In the genomic region with DNA sequence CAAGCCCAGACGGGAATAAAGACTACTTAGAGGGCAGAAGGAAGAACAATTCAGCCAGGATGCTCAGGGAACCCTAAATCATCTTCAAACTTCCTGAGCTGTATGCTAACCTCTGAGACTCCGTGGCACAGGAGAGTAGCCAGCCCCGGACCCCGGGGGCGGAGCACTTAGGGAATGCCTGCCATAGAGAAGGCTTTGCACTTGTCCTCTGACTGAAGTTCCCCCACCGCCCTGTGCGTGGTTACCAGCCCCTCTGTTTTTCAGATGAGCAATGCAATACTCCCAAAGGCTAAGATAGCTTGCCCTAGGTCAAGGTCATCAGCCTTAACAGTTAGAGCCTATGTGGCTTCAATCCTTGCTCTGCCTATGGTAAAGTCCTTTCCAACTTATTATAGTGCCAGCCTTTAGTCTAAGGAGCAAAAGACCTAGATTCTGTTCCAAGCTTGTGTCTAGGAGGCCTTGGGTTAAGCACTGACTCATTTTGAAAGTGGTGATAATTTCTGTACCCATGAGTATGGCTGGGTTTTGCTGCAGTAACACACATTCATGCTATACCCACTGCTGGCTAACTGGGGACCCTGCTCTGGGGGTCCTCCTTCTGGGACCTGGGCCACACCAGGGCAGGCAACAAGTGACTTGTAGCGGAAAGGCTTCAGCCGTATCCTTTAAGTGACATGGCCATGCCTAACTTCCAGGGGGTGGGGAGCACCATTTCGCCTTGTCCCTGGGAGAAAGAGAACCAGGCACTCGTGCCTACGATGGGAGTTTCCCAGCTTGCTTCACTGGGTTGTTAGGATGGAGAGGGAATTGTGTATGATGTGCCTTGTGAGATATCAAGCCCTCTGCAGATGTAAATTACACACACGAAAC, we compare ENCODE assay signal across 1 cellular context.
TF ChIP-seq lines count a peak whose summit lies in the region.

No MANE protein-coding gene starts in this region.

TF ChIP-seq in GM23338, 12 proteins besides CTCF, POLR2A, EP300 and RAD21:
- no peak for TF ChIP-seq EZH2phosphoT487 (IDR thresholded peaks at IDR 0.05; ENCODE audit: unreplicated experiment)
- TF ChIP-seq, protein P1, sequence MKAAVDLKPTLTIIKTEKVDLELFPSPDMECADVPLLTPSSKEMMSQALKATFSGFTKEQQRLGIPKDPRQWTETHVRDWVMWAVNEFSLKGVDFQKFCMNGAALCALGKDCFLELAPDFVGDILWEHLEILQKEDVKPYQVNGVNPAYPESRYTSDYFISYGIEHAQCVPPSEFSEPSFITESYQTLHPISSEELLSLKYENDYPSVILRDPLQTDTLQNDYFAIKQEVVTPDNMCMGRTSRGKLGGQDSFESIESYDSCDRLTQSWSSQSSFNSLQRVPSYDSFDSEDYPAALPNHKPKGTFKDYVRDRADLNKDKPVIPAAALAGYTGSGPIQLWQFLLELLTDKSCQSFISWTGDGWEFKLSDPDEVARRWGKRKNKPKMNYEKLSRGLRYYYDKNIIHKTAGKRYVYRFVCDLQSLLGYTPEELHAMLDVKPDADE (IDR thresholded peaks at IDR 0.05), result no peak
- no peak for TF ChIP-seq POLR2AphosphoS5 (IDR thresholded peaks at IDR 0.05; ENCODE audit: low read depth)
- no peak for TF ChIP-seq ZNF331 (CRISPR knock-in tag; IDR thresholded peaks at IDR 0.05; ENCODE audit: low read depth)
- TF ChIP-seq, protein P2, sequence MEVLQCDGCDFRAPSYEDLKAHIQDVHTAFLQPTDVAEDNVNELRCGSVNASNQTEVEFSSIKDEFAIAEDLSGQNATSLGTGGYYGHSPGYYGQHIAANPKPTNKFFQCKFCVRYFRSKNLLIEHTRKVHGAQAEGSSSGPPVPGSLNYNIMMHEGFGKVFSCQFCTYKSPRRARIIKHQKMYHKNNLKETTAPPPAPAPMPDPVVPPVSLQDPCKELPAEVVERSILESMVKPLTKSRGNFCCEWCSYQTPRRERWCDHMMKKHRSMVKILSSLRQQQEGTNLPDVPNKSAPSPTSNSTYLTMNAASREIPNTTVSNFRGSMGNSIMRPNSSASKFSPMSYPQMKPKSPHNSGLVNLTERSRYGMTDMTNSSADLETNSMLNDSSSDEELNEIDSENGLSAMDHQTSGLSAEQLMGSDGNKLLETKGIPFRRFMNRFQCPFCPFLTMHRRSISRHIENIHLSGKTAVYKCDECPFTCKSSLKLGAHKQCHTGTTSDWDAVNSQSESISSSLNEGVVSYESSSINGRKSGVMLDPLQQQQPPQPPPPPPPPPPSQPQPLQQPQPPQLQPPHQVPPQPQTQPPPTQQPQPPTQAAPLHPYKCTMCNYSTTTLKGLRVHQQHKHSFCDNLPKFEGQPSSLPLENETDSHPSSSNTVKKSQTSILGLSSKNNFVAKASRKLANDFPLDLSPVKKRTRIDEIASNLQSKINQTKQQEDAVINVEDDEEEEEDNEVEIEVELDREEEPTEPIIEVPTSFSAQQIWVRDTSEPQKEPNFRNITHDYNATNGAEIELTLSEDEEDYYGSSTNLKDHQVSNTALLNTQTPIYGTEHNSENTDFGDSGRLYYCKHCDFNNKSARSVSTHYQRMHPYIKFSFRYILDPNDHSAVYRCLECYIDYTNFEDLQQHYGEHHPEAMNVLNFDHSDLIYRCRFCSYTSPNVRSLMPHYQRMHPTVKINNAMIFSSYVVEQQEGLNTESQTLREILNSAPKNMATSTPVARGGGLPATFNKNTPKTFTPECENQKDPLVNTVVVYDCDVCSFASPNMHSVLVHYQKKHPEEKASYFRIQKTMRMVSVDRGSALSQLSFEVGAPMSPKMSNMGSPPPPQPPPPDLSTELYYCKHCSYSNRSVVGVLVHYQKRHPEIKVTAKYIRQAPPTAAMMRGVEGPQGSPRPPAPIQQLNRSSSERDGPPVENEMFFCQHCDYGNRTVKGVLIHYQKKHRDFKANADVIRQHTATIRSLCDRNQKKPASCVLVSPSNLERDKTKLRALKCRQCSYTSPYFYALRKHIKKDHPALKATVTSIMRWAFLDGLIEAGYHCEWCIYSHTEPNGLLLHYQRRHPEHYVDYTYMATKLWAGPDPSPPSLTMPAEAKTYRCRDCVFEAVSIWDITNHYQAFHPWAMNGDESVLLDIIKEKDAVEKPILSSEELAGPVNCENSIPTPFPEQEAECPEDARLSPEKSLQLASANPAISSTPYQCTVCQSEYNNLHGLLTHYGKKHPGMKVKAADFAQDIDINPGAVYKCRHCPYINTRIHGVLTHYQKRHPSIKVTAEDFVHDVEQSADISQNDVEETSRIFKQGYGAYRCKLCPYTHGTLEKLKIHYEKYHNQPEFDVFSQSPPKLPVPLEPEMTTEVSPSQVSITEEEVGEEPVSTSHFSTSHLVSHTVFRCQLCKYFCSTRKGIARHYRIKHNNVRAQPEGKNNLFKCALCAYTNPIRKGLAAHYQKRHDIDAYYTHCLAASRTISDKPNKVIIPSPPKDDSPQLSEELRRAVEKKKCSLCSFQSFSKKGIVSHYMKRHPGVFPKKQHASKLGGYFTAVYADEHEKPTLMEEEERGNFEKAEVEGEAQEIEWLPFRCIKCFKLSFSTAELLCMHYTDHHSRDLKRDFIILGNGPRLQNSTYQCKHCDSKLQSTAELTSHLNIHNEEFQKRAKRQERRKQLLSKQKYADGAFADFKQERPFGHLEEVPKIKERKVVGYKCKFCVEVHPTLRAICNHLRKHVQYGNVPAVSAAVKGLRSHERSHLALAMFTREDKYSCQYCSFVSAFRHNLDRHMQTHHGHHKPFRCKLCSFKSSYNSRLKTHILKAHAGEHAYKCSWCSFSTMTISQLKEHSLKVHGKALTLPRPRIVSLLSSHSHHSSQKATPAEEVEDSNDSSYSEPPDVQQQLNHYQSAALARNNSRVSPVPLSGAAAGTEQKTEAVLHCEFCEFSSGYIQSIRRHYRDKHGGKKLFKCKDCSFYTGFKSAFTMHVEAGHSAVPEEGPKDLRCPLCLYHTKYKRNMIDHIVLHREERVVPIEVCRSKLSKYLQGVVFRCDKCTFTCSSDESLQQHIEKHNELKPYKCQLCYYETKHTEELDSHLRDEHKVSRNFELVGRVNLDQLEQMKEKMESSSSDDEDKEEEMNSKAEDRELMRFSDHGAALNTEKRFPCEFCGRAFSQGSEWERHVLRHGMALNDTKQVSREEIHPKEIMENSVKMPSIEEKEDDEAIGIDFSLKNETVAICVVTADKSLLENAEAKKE (CRISPR knock-in tag; IDR thresholded peaks at IDR 0.05), result no peak
- no peak for TF ChIP-seq CREB1 (CRISPR knock-in tag; IDR thresholded peaks at IDR 0.05; ENCODE audit: low read depth)
- no peak for TF ChIP-seq ZNF114 (CRISPR knock-in tag; IDR thresholded peaks at IDR 0.05)
- TF ChIP-seq STAT1 (IDR thresholded peaks at IDR 0.05; ENCODE audit: unreplicated experiment), result no peak
- no peak for TF ChIP-seq JUNB (IDR thresholded peaks at IDR 0.05; ENCODE audit: unreplicated experiment)
- TF ChIP-seq NANOG (IDR thresholded peaks at IDR 0.05; ENCODE audit: borderline replicate concordance), result no peak
- TF ChIP-seq EZH2 (IDR thresholded peaks at IDR 0.05; ENCODE audit: low read depth, unreplicated experiment), result no peak
- TF ChIP-seq, protein P3, sequence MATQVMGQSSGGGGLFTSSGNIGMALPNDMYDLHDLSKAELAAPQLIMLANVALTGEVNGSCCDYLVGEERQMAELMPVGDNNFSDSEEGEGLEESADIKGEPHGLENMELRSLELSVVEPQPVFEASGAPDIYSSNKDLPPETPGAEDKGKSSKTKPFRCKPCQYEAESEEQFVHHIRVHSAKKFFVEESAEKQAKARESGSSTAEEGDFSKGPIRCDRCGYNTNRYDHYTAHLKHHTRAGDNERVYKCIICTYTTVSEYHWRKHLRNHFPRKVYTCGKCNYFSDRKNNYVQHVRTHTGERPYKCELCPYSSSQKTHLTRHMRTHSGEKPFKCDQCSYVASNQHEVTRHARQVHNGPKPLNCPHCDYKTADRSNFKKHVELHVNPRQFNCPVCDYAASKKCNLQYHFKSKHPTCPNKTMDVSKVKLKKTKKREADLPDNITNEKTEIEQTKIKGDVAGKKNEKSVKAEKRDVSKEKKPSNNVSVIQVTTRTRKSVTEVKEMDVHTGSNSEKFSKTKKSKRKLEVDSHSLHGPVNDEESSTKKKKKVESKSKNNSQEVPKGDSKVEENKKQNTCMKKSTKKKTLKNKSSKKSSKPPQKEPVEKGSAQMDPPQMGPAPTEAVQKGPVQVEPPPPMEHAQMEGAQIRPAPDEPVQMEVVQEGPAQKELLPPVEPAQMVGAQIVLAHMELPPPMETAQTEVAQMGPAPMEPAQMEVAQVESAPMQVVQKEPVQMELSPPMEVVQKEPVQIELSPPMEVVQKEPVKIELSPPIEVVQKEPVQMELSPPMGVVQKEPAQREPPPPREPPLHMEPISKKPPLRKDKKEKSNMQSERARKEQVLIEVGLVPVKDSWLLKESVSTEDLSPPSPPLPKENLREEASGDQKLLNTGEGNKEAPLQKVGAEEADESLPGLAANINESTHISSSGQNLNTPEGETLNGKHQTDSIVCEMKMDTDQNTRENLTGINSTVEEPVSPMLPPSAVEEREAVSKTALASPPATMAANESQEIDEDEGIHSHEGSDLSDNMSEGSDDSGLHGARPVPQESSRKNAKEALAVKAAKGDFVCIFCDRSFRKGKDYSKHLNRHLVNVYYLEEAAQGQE (IDR thresholded peaks at IDR 0.05; ENCODE audit: unreplicated experiment), result no peak
